In the genomic region with DNA sequence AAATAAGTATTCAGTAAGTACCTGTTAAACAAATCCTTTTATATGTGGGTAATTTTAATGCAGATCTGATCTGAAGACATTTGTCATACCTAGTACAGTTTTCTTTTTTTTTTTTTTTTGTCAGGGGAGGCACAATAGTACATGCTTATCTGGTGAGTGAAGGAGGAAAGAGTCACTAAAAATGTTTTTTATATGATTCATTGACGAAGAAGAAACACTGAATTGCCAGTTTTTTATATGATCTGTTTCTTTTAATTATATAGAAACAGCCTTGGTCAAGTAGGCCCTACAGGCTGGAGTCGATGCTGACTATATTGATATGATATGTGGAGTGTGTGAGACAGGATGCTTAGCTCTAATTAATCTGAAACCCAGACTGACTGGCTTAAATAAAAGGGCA, we compare ENCODE assay signal across 24 cellular contexts.
DNase-seq lines count a peak whose midpoint lies in the region; ATAC-seq and TF ChIP-seq lines count a peak whose summit lies in the region.
"Had no signal": no experiment of that assay in that cellular context is flagged by ENCODE, and none has a peak within 500 bp of the region (broad histone marks: within the 10 kb centered on the region; RNA-seq: fewer than 3 reads in every experiment).

No MANE protein-coding gene starts in this region.

- no peak overlapping the region for H3K4me3 ChIP-seq in astrocyte of the spinal cord (ENCODE audit: low read depth, low read length)
- H3K4me3 ChIP-seq: heart right ventricle, left ventricle myocardium inferior, pancreas, PC-9, upper lobe of left lung had no signal

- H3K27me3 Mint-ChIP-seq in type B pancreatic cell, result peaks cover 28% of the 10 kb centered on the region
- H3K27me3 Mint-ChIP-seq: CD4-positive, alpha-beta memory T cell; natural killer cell treated with Interleukin-12 subunit alpha and Interleukin-12 subunit beta and Interleukin-15 and Interleukin-18, amount 100 ng/mL, for 72 hours had no signal

- no peak overlapping the region for H3K27ac Mint-ChIP-seq in type B pancreatic cell
- H3K27ac Mint-ChIP-seq: activated T-cell treated with anti-CD3 and anti-CD28 coated beads, Interleukin-2, amount 50 U/mL, for 72 hours; CD4-positive, alpha-beta memory T cell; mesothelial cell of epicardium; natural killer cell treated with Interleukin-12 subunit alpha and Interleukin-12 subunit beta and Interleukin-15 and Interleukin-18, amount 100 ng/mL, for 72 hours had no signal

- H3K4me1 Mint-ChIP-seq in type B pancreatic cell (ENCODE audit: unreplicated experiment), result peaks cover 8% of the 10 kb centered on the region
- H3K4me1 Mint-ChIP-seq: CD4-positive, alpha-beta memory T cell had no signal

- in situ Hi-C loops in astrocyte of the spinal cord (cut with HindIII; ENCODE audit: low sequenced_read_pairs), result no loop called here

- H3K9me3 Mint-ChIP-seq in type B pancreatic cell, result no peaks in the 10 kb centered on the region
- H3K9me3 Mint-ChIP-seq: activated T-cell treated with anti-CD3 and anti-CD28 coated beads, Interleukin-2, amount 50 U/mL, for 72 hours; mesothelial cell of epicardium; natural killer cell treated with Interleukin-12 subunit alpha and Interleukin-12 subunit beta and Interleukin-15 and Interleukin-18, amount 100 ng/mL, for 72 hours had no signal

- no peaks in the 10 kb centered on the region for H3K36me3 Mint-ChIP-seq in type B pancreatic cell
- H3K36me3 Mint-ChIP-seq: CD4-positive, alpha-beta memory T cell; mesothelial cell of epicardium; natural killer cell treated with Interleukin-12 subunit alpha and Interleukin-12 subunit beta and Interleukin-15 and Interleukin-18, amount 100 ng/mL, for 72 hours had no signal

- ATAC-seq in HG03097 (IDR thresholded peaks at IDR 0.05; ENCODE audit: low FRiP score, unreplicated experiment) (no peak), HG03354 (IDR thresholded peaks at IDR 0.05; ENCODE audit: poor library complexity, severe bottlenecking, unreplicated experiment) (no peak), HG02610 (IDR thresholded peaks at IDR 0.05; ENCODE audit: unreplicated experiment) (no peak)
- ATAC-seq: activated T-cell treated with anti-CD3 and anti-CD28 coated beads, Interleukin-2, amount 50 U/mL, for 72 hours; HCT116; heart right ventricle; natural killer cell treated with Interleukin-12 subunit alpha and Interleukin-12 subunit beta and Interleukin-15 and Interleukin-18, amount 100 ng/mL, for 72 hours; pancreas; right cardiac atrium had no signal

- DNase-seq in AG20443 (ENCODE audit: low spot score), result peak; percentile 45
- DNase-seq in HT1080 (ENCODE audit: low read depth), result peak; percentile 65
- DNase-seq in astrocyte of the spinal cord (ENCODE audit: low read depth, low spot score), result peak; percentile 47
- peak; percentile 43 for DNase-seq in kidney tubule cell (ENCODE audit: low spot score)
- DNase-seq in type B pancreatic cell (ENCODE audit: extremely low spot score, unreplicated experiment), result no peak
- DNase-seq: activated CD4-positive, alpha-beta T cell treated with anti-CD3 and anti-CD28 coated beads for 4 hours; activated naive CD4-positive, alpha-beta T cell treated with anti-CD3 and anti-CD28 coated beads, Interleukin-2, amount 50 U/mL, for 16 hours; activated T-cell treated with anti-CD3 and anti-CD28 coated beads, Interleukin-2, amount 50 U/mL, for 72 hours; CD4-positive, alpha-beta memory T cell; heart right ventricle; left ventricle myocardium inferior; NCI-H1092 treated with DMSO at 0.1 percent for 48 hours; NCI-H2029; pancreas; PC-9; right cardiac atrium; T-helper 2 cell; upper lobe of left lung had no signal

- no peak overlapping the region for H3K4me3 Mint-ChIP-seq in type B pancreatic cell
- H3K4me3 Mint-ChIP-seq: activated T-cell treated with anti-CD3 and anti-CD28 coated beads, Interleukin-2, amount 50 U/mL, for 72 hours; CD4-positive, alpha-beta memory T cell; mesothelial cell of epicardium; natural killer cell treated with Interleukin-12 subunit alpha and Interleukin-12 subunit beta and Interleukin-15 and Interleukin-18, amount 100 ng/mL, for 72 hours had no signal

- TF ChIP-seq CTCF in astrocyte of the spinal cord (IDR thresholded peaks at IDR 0.05; ENCODE audit: low read depth, low read length), result no peak
- TF ChIP-seq CTCF in type B pancreatic cell (conservative IDR thresholded peaks at IDR 0.05), result no peak
